ENCODE assay signal across 17 cellular contexts in genomic region chr15:99407716-99408115, GRCh38.
DNase-seq lines count a peak whose midpoint lies in the region; ATAC-seq and TF ChIP-seq lines count a peak whose summit lies in the region.
"Had no signal": no experiment of that assay in that cellular context is flagged by ENCODE, and none has a peak within 500 bp of the region (broad histone marks: within the 10 kb centered on the region; RNA-seq: fewer than 3 reads in every experiment).

No MANE protein-coding gene starts in this region.

- H3K4me3 ChIP-seq in SK-N-SH (ENCODE audit: low read depth in 2 of 2, low read length in 1 of 2): no peak overlapping the region
- no peak overlapping the region for H3K4me3 ChIP-seq in right cardiac atrium (ENCODE audit: low read length)
- no peak overlapping the region for H3K4me3 ChIP-seq in suprapubic skin
- H3K4me3 ChIP-seq: hepatocyte had no signal

- no peak for DNase-seq in SK-N-SH
- peak in 1 of 3 donors; percentile 55 for DNase-seq in right cardiac atrium
- DNase-seq in suprapubic skin (ENCODE audit: low spot score in 2 of 2): no peak
- DNase-seq in stimulated activated naive CD4-positive, alpha-beta T cell treated with Interleukin-2 at 50 U/mL for 16 hours (lab: John Stamatoyannopoulos, UW): no peak
- no peak for DNase-seq in NCI-H345 treated with DMSO at 0.1 percent for 48 hours (lab: John Stamatoyannopoulos, UW; ENCODE audit: unreplicated experiment)
- DNase-seq in NCI-H2196 (lab: John Stamatoyannopoulos, UW; ENCODE audit: unreplicated experiment): no peak
- DNase-seq: activated CD4-positive, alpha-beta T cell treated with anti-CD3 and anti-CD28 coated beads, Interleukin-2, amount 10 ng/mL, durations not matched to agents 7 days and 5 days; Calu3; effector CD4-positive, alpha-beta T cell; NCI-H1930; NCI-H510A treated with DMSO at 0.1 percent for 48 hours; RPMI8226; stimulated activated naive CD8-positive, alpha-beta T cell treated with anti-CD3 and anti-CD28 coated beads, Interleukin-15, amount 100 ng/mL, for 72 hours had no signal

- H3K79me2 ChIP-seq in SK-N-SH (ENCODE audit: insufficient read depth): no peaks in the 10 kb centered on the region
- H3K79me2 ChIP-seq: hepatocyte had no signal

- POLR2A ChIA-PET in SK-N-SH (lab: Yijun Ruan, JAX): no interaction called here

- peaks cover 5 to 18% of the 10 kb centered on the region in 2 experiments for H3K4me1 ChIP-seq in SK-N-SH (ENCODE audit: control insufficient read depth in 1 of 2, insufficient read depth in 2 of 2, low read depth in 1 of 2, low read length in 1 of 2)
- H3K4me1 ChIP-seq in right cardiac atrium (ENCODE audit: control insufficient read depth, insufficient read depth, low read length): peaks cover 10% of the 10 kb centered on the region
- H3K4me1 ChIP-seq in suprapubic skin: peaks cover 24% of the 10 kb centered on the region

- no peak overlapping the region for H3K9ac ChIP-seq in SK-N-SH

- peaks cover 7% of the 10 kb centered on the region for H3F3A ChIP-seq in SK-N-SH (replicated peaks; ENCODE audit: insufficient read depth)

- H3K9me3 ChIP-seq in SK-N-SH: no peaks in the 10 kb centered on the region
- H3K9me3 ChIP-seq in right cardiac atrium (ENCODE audit: control insufficient read depth, low read length): no peaks in the 10 kb centered on the region
- H3K9me3 ChIP-seq in suprapubic skin: no peaks in the 10 kb centered on the region

- H3K36me3 ChIP-seq in SK-N-SH (replicated peaks in 1 of 2; ENCODE audit: control insufficient read depth in 1 of 2, insufficient read depth in 2 of 2, low read length in 1 of 2): no peaks in the 10 kb centered on the region
- no peaks in the 10 kb centered on the region for H3K36me3 ChIP-seq in suprapubic skin

- no peak for TF ChIP-seq POLR2A in suprapubic skin (IDR thresholded peaks at IDR 0.05)

- no peak overlapping the region; a peak in 1 of 4 replicates for H3K27ac ChIP-seq in SK-N-SH (ENCODE audit: low read depth in 2 of 2, low read length in 1 of 2)
- H3K27ac ChIP-seq in angular gyrus (ENCODE audit: low read depth, low read length): peak overlapping the region; percentile 75
- peak overlapping the region; percentile 15 for H3K27ac ChIP-seq in right cardiac atrium (ENCODE audit: low read length)
- peak overlapping the region; percentile 48 for H3K27ac ChIP-seq in suprapubic skin
- H3K27ac ChIP-seq: 22Rv1, hepatocyte had no signal

- no peaks in the 10 kb centered on the region for H4K20me1 ChIP-seq in SK-N-SH (ENCODE audit: insufficient read depth)

- intact Hi-C loops in right cardiac atrium (cut with DNase I): loop anchor here in 1 of 4 donors (5.0 kb wide), 1 partner anchor 295 kb away; no protein-coding TSS in a partner anchor

- CTCF ChIA-PET in SK-N-SH (lab: Yijun Ruan, JAX): interaction anchor here (1.0 to 3.0 kb wide), 4 partner anchors 9 to 348 kb away, joined by 3 to 37 read pairs (median 3); no protein-coding TSS in a partner anchor

- H3K9me2 ChIP-seq in SK-N-SH: no peaks in the 10 kb centered on the region

- TF ChIP-seq CTCF in SK-N-SH (IDR thresholded peaks at IDR 0.05) (no peak), suprapubic skin (IDR thresholded peaks at IDR 0.05) (no peak)

- 83% methylated on average over 3 of the region's 5 CpGs for WGBS in SK-N-SH (ENCODE audit: low lambda C conversion rate)
- WGBS in right cardiac atrium: 72% methylated on average over 5 of the region's 5 CpGs
- 55% methylated on average over 2 of the region's 5 CpGs for whole genome bisulfite sequencing in suprapubic skin

- H3K4me2 ChIP-seq in SK-N-SH: no peak overlapping the region; the same call in 1 of the 2 replicates

- TF ChIP-seq RAD21 in SK-N-SH (IDR thresholded peaks at IDR 0.05; ENCODE audit: low read length): no peak

- ATAC-seq in SK-N-SH treated with all-trans-retinoic acid at 6 μM for 48 hours (peak; percentile 23), right cardiac atrium (peak in 1 of 2 donors; percentile 9)
- ATAC-seq: stimulated activated naive CD8-positive, alpha-beta T cell treated with anti-CD3 and anti-CD28 coated beads, Interleukin-15, amount 100 ng/mL, for 72 hours had no signal

- no peak overlapping the region for H2AFZ ChIP-seq in SK-N-SH (ENCODE audit: low read depth)
- H2AFZ ChIP-seq: hepatocyte had no signal

- no peak for TF ChIP-seq EP300 in SK-N-SH (IDR thresholded peaks at IDR 0.05; ENCODE audit: borderline replicate concordance in 1 of 2, low read depth in 1 of 2, low read length in 1 of 2)
- no peak for TF ChIP-seq EP300 in suprapubic skin (IDR thresholded peaks at IDR 0.05)

- no peaks in the 10 kb centered on the region for H3K27me3 ChIP-seq in SK-N-SH (ENCODE audit: insufficient read depth)
- H3K27me3 ChIP-seq in right cardiac atrium (ENCODE audit: control insufficient read depth, insufficient read depth): no peaks in the 10 kb centered on the region
- no peaks in the 10 kb centered on the region for H3K27me3 ChIP-seq in suprapubic skin
- H3K27me3 ChIP-seq: hepatocyte had no signal

TF ChIP-seq in SK-N-SH treated with all-trans-retinoic acid at 6 μM for 48 hours, 23 proteins besides CTCF, POLR2A, EP300 and RAD21 (continues in another document):
- TF ChIP-seq TCF4 (CRISPR knock-in tag; IDR thresholded peaks at IDR 0.05; ENCODE audit: borderline replicate concordance) (no peak), BACH2 (CRISPR knock-in tag; IDR thresholded peaks at IDR 0.05; ENCODE audit: borderline replicate concordance) (no peak), ZNF565 (CRISPR knock-in tag; conservative IDR thresholded peaks at IDR 0.05; ENCODE audit: low read depth) (no peak), OSR1 (CRISPR knock-in tag; IDR thresholded peaks at IDR 0.05) (no peak), ZFP30 (CRISPR knock-in tag; IDR thresholded peaks at IDR 0.05) (no peak), ZFP3 (CRISPR knock-in tag; IDR thresholded peaks at IDR 0.05) (no peak)
- TF ChIP-seq, protein P1, sequence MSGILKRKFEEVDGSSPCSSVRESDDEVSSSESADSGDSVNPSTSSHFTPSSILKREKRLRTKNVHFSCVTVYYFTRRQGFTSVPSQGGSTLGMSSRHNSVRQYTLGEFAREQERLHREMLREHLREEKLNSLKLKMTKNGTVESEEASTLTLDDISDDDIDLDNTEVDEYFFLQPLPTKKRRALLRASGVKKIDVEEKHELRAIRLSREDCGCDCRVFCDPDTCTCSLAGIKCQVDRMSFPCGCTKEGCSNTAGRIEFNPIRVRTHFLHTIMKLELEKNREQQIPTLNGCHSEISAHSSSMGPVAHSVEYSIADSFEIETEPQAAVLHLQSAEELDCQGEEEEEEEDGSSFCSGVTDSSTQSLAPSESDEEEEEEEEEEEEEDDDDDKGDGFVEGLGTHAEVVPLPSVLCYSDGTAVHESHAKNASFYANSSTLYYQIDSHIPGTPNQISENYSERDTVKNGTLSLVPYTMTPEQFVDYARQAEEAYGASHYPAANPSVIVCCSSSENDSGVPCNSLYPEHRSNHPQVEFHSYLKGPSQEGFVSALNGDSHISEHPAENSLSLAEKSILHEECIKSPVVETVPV (CRISPR knock-in tag; IDR thresholded peaks at IDR 0.05): no peak
- TF ChIP-seq, protein P2, sequence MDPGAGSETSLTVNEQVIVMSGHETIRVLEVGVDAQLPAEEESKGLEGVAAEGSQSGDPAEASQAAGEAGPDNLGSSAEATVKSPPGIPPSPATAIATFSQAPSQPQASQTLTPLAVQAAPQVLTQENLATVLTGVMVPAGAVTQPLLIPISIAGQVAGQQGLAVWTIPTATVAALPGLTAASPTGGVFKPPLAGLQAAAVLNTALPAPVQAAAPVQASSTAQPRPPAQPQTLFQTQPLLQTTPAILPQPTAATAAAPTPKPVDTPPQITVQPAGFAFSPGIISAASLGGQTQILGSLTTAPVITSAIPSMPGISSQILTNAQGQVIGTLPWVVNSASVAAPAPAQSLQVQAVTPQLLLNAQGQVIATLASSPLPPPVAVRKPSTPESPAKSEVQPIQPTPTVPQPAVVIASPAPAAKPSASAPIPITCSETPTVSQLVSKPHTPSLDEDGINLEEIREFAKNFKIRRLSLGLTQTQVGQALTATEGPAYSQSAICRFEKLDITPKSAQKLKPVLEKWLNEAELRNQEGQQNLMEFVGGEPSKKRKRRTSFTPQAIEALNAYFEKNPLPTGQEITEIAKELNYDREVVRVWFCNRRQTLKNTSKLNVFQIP (CRISPR knock-in tag; IDR thresholded peaks at IDR 0.05; ENCODE audit: borderline replicate concordance, low read depth): no peak

TF ChIP-seq in SK-N-SH, 30 proteins besides CTCF, POLR2A, EP300 and RAD21:
- no peak for TF ChIP-seq CHD2 (IDR thresholded peaks at IDR 0.05; ENCODE audit: low read length, partially characterized antibody)
- no peak for TF ChIP-seq RFX5 (IDR thresholded peaks at IDR 0.05; ENCODE audit: low read length)
- TF ChIP-seq RXRA (IDR thresholded peaks at IDR 0.05; ENCODE audit: borderline replicate concordance, low read depth): no peak
- no peak for TF ChIP-seq EZH2phosphoT487 (IDR thresholded peaks at IDR 0.05; ENCODE audit: borderline replicate concordance, low read depth)
- TF ChIP-seq TCF12 (IDR thresholded peaks at IDR 0.05): no peak
- no peak for TF ChIP-seq USF1 (IDR thresholded peaks at IDR 0.05; ENCODE audit: borderline replicate concordance, low read depth)
- TF ChIP-seq FOXJ3 (CRISPR knock-in tag; IDR thresholded peaks at IDR 0.05): no peak
- TF ChIP-seq SMC3 (IDR thresholded peaks at IDR 0.05; ENCODE audit: low read depth, low read length): no peak
- TF ChIP-seq GABPA (IDR thresholded peaks at IDR 0.05; ENCODE audit: low read depth): no peak
- TF ChIP-seq ELF1 (IDR thresholded peaks at IDR 0.05): no peak
- TF ChIP-seq NRF1 (IDR thresholded peaks at IDR 0.05; ENCODE audit: low read depth, low read length): no peak
- TF ChIP-seq TEAD4 (IDR thresholded peaks at IDR 0.05; ENCODE audit: borderline replicate concordance, insufficient read depth): no peak

Comparison
In these comparisons a context has a peak if more than half of its experiments do, and no peak if none do; other contexts are left out.
1. H3K27ac ChIP-seq: peak in angular gyrus (single experiment), right cardiac atrium (single experiment) and suprapubic skin (single experiment); none in SK-N-SH (0 of 2).